23 cellular contexts compared by ENCODE assay signal in the genomic region with DNA sequence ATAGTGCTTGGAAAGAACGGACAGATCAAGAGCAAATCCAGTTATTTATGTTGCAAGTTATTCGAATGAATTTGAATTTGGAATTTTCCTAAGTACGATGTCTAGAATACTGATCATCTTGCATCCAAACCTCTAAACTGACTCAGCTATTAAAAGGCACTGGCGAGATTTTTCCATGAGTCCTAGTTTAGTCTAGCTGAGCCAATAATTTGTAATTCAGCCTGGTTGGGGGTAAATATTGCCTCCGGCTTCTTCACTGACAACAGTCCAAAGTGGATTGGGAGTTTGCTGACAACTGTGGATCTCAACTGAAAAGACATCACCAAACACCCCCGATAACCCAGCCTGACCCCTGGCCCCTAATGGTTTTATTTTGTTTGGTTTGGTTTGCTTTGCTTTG.
"Had no signal": no experiment of that assay in that cellular context is flagged by ENCODE, and none has a peak within 500 bp of the region (broad histone marks: within the 10 kb centered on the region; RNA-seq: fewer than 3 reads in every experiment).

No MANE protein-coding gene starts in this region.

- H3K9me3 ChIP-seq: adrenal gland, ascending aorta, colonic mucosa, esophagus squamous epithelium, thoracic aorta had no signal

- H3K36me3 Mint-ChIP-seq: activated naive CD8-positive, alpha-beta T cell; brain had no signal

- H3K27ac ChIP-seq: adrenal gland, ascending aorta, cardiac muscle cell, colonic mucosa, epithelial cell of prostate, esophagus squamous epithelium, parathyroid adenoma, thoracic aorta had no signal

- H3K27ac Mint-ChIP-seq: activated CD4-positive, alpha-beta T cell treated with anti-CD3 and anti-CD28 coated beads for 36 hours; activated naive CD8-positive, alpha-beta T cell; brain had no signal

- H3K9ac ChIP-seq: parathyroid adenoma had no signal

- H3K4me1 ChIP-seq: adrenal gland, colonic mucosa, esophagus squamous epithelium, parathyroid adenoma had no signal

- DNase-seq: activated CD4-positive, alpha-beta T cell treated with anti-CD3 and anti-CD28 coated beads for 36 hours; activated CD4-positive, alpha-beta T cell treated with anti-CD3 and anti-CD28 coated beads, Interleukin-2, amount 50 U/mL, for 4 hours; activated CD4-positive, CD25-positive, alpha-beta regulatory T cell; activated effector memory CD4-positive, alpha-beta T cell treated with Interleukin-2 at 50 U/mL for 16 hours; activated naive CD4-positive, alpha-beta T cell treated with Interleukin-2 at 50 U/mL for 16 hours; activated T-cell treated with anti-CD3 and anti-CD28 coated beads for 4 hours; adrenal gland; cerebellar nuclear complex; colonic mucosa; effector CD8-positive, alpha-beta T cell; esophagus squamous epithelium; left ventricle myocardium superior; right cardiac atrium; stimulated activated CD4-positive, alpha-beta T cell treated with anti-CD3 and anti-CD28 coated beads, Interleukin-2, amount 100 ng/mL, for 48 hours; stimulated activated naive CD8-positive, alpha-beta T cell treated with anti-CD3 and anti-CD28 coated beads, Interleukin-15, Interleukin-2, amounts not matched to agents 100 U/mL and 50 U/mL, for 24 hours; trophoblast cell had no signal

- H3K4me3 Mint-ChIP-seq: activated CD4-positive, alpha-beta T cell treated with anti-CD3 and anti-CD28 coated beads for 36 hours; activated naive CD8-positive, alpha-beta T cell; brain had no signal

- ATAC-seq: activated CD4-positive, alpha-beta T cell treated with anti-CD3 and anti-CD28 coated beads for 36 hours; left ventricle myocardium superior; right cardiac atrium; stimulated activated naive CD8-positive, alpha-beta T cell treated with anti-CD3 and anti-CD28 coated beads, Interleukin-15, Interleukin-2, amounts not matched to agents 100 U/mL and 50 U/mL, for 24 hours had no signal

- H3K27me3 ChIP-seq: adrenal gland, ascending aorta, colonic mucosa, esophagus squamous epithelium had no signal

- H3K4me3 ChIP-seq: adrenal gland, ascending aorta, cardiac muscle cell, colonic mucosa, esophagus squamous epithelium, thoracic aorta had no signal

- H3K27me3 Mint-ChIP-seq: brain had no signal

- H3K36me3 ChIP-seq: adrenal gland, ascending aorta, cardiac muscle cell, colonic mucosa, esophagus squamous epithelium, thoracic aorta had no signal
